Comparison of ENCODE assay signal across 1 cellular context in the genomic region with DNA sequence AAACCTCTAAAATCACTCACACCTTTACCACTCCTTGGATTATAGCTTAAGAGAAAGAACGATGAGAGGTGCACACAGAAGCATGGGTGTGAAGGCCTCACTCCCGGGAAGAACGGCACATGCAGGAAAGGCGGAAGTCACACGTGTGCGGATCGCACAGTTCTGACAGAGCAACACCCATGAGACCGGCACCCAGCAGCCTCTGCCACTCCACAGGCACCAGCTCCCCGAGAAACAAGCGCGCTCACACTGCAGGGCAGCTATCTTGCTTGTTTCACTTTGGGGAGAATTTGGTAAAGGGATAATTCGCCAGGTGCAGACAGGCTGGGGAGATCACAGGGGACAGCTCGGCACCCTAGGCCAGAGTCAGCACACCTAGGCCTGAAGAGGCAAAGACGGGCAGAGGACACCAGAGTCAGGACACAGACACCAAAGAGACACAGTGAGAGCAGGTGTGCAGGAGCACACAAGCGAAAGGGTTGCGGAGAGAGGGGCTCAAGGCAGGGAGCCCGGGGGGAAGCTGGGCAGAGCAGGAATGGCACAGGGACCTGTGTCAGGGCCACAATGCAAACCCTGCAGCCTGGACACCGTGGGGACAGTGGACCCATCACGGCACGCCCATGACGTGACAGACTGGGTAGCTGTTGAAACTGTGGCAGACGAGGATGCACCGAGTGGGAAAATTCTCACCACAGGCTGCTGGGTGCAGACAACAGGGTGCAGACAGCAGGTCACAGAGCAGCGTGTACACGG.
TF ChIP-seq lines count a peak whose summit lies in the region.

No MANE protein-coding gene starts in this region.

TF ChIP-seq in GM23338, 12 proteins besides CTCF, POLR2A, EP300 and RAD21:
- no peak for TF ChIP-seq CREB1 (CRISPR knock-in tag; IDR thresholded peaks at IDR 0.05; ENCODE audit: low read depth)
